19 cellular contexts compared by ENCODE assay signal in genomic region chr2:24779121-24779520, GRCh38. TPM values are rescaled to one million over a fixed set of nuclear protein-coding genes. Genes with fewer than 3 reads are reported as not detected.
DNase-seq lines count a peak whose midpoint lies in the region; ATAC-seq and TF ChIP-seq lines count a peak whose summit lies in the region.
"Had no signal": no experiment of that assay in that cellular context is flagged by ENCODE, and none has a peak within 500 bp of the region (broad histone marks: within the 10 kb centered on the region; RNA-seq: fewer than 3 reads in every experiment).

No MANE protein-coding gene starts in this region.

- peak overlapping the region; percentile 20 for H3K27ac ChIP-seq in neural progenitor cell
- H3K27ac ChIP-seq: 22Rv1; BLaER1 treated with 17β-estradiol and CSF1 and Interleukin-3, amounts not matched to agents 10 nM and 100 nM; SJSA1 had no signal

- no peaks in the 10 kb centered on the region for H4K20me1 ChIP-seq in neural progenitor cell (ENCODE audit: low read depth)
- H4K20me1 ChIP-seq: BLaER1 treated with 17β-estradiol and CSF1 and Interleukin-3, amounts not matched to agents 10 nM and 100 nM had no signal

- DNase-seq in SKM-1 treated with dmso at 0.1 percent for 144 hours (lab: John Stamatoyannopoulos, UW; ENCODE audit: unreplicated experiment) = peak; percentile 7
- DNase-seq in SKM-1 (lab: John Stamatoyannopoulos, UW; ENCODE audit: unreplicated experiment) = no peak
- peak; percentile 59 for DNase-seq in kidney tubule cell (ENCODE audit: low spot score)
- no peak for DNase-seq in neural progenitor cell (ENCODE audit: low spot score)
- no peak for DNase-seq in NCI-H82 treated with DMSO at 0.1 percent for 48 hours (lab: John Stamatoyannopoulos, UW; ENCODE audit: unreplicated experiment)
- DNase-seq in iPS-NIHi7 (ENCODE audit: extremely low spot score) = no peak
- DNase-seq: DMS153, EL, H9, NCI-H1048, NCI-H146, NCI-H2227 treated with DMSO at 0.1 percent for 48 hours, NCI-H526 had no signal

- no peak for ATAC-seq in HG02571 (IDR thresholded peaks at IDR 0.05; ENCODE audit: unreplicated experiment)
- no peak for ATAC-seq in HG02678 (IDR thresholded peaks at IDR 0.05; ENCODE audit: unreplicated experiment)
- ATAC-seq: K562 had no signal

- H3K9ac ChIP-seq in neural progenitor cell = no peak overlapping the region
- H3K9ac ChIP-seq: BLaER1 treated with 17β-estradiol and CSF1 and Interleukin-3, amounts not matched to agents 10 nM and 100 nM had no signal

- H3K9me3 ChIP-seq in neural progenitor cell (ENCODE audit: low read depth) = no peaks in the 10 kb centered on the region
- H3K9me3 ChIP-seq: SJSA1 had no signal

- peaks cover 2% of the 10 kb centered on the region for H3K36me3 Mint-ChIP-seq in neural progenitor cell

- H3K9me3 Mint-ChIP-seq in neural progenitor cell = peaks cover 8% of the 10 kb centered on the region
- H3K9me3 Mint-ChIP-seq: H9 had no signal

- H3F3A ChIP-seq in neural progenitor cell (ENCODE audit: low read depth) = no peaks in the 10 kb centered on the region

- no peaks in the 10 kb centered on the region for H3K79me2 ChIP-seq in neural progenitor cell (ENCODE audit: low read depth)

- H3K27me3 ChIP-seq in neural progenitor cell = no peaks in the 10 kb centered on the region
- H3K27me3 ChIP-seq: BLaER1 treated with 17β-estradiol and CSF1 and Interleukin-3, amounts not matched to agents 10 nM and 100 nM; SJSA1 had no signal

- peaks cover 6% of the 10 kb centered on the region for H3K27me3 Mint-ChIP-seq in neural progenitor cell (ENCODE audit: insufficient read depth, low read depth)

- H3K4me1 ChIP-seq in neural progenitor cell = peaks cover 7% of the 10 kb centered on the region
- H3K4me1 ChIP-seq: SJSA1 had no signal

- no peaks in the 10 kb centered on the region for H3K4me1 Mint-ChIP-seq in neural progenitor cell

- no peak overlapping the region for H3K4me3 ChIP-seq in neural progenitor cell
- H3K4me3 ChIP-seq: BLaER1 treated with 17β-estradiol and CSF1 and Interleukin-3, amounts not matched to agents 10 nM and 100 nM; K562; SJSA1 had no signal

- H3K27ac Mint-ChIP-seq in neural progenitor cell = no peak overlapping the region
- H3K27ac Mint-ChIP-seq: H9 had no signal

- no peaks in the 10 kb centered on the region for H3K36me3 ChIP-seq in neural progenitor cell
- H3K36me3 ChIP-seq: BLaER1 treated with 17β-estradiol and CSF1 and Interleukin-3, amounts not matched to agents 10 nM and 100 nM; SJSA1 had no signal

- no peak for TF ChIP-seq CTCF in neural progenitor cell (IDR thresholded peaks at IDR 0.05)

- H2AFZ ChIP-seq in neural progenitor cell (replicated peaks) = peak overlapping the region; percentile 47

- no peak overlapping the region for H3K4me3 Mint-ChIP-seq in neural progenitor cell
- H3K4me3 Mint-ChIP-seq: H9 had no signal

- H3K4me2 ChIP-seq in neural progenitor cell = no peak overlapping the region

RNA-seq across cellular contexts. Expression of gene PTRHD1, which starts 14.1 kb away (rescaled TPM):
- total RNA-seq in neural progenitor cell (ENCODE audit: low replicate concordance) = 41.6 and 59.5 TPM in 2 replicates

RNA-seq across cellular contexts. Expression of gene CENPO, which starts 14.1 kb away (rescaled TPM):
- total RNA-seq in neural progenitor cell (ENCODE audit: low replicate concordance) = 50.6 and 52.2 TPM in 2 replicates

Comparison
In these comparisons a context has a peak if more than half of its experiments do, and no peak if none do; other contexts are left out.
1. DNase-seq: peak in SKM-1 treated with dmso at 0.1 percent for 144 hours (single experiment) and kidney tubule cell (single experiment); none in SKM-1 (single experiment), neural progenitor cell (single experiment), NCI-H82 treated with DMSO at 0.1 percent for 48 hours (single experiment) and iPS-NIHi7 (single experiment).